1 cellular context compared by ENCODE assay signal in the genomic region with DNA sequence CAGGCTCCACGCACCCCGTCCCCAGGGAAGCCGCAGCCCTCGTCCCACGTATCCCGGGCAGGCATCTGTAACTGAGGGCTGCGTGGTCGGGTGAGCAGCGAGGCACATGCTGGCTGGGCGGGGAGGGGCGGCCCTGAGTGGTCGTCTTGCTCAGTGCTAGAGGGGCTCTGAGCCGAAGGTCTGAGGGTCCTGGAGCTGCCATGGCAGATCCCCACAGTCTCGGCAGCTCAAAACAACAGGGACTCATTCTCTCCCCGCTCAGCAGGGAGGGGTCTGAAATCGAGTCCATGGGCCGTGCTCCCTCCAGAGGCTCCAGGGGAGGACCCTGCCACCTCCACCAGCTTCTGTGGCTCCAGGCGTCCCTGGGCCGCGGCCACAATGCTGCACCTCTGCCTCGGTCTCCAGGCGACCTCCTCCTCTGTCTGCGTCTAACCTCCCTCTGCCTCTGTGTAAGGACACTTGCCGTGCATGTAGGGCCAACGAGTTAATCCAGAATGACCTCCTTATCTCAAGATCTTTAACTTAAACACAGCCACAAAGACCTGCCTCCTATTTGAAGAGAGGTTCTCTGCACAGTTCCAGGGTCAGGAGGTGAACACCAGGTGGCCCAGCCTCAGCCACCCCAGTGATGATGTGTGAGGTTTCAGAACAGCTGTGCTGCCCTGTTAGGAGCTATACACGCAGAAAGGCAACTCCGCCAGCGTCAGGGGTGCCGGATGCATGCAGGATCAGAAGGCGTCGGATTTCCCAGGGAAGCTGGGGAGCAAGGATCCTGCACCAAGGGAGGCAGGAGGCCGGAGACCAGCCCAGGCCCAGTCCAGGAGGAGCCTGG. TPM values are rescaled to one million over a fixed set of nuclear protein-coding genes. Genes with fewer than 3 reads are reported as not detected.
"Had no signal": no experiment of that assay in that cellular context is flagged by ENCODE, and none has a peak within 500 bp of the region (broad histone marks: within the 10 kb centered on the region; RNA-seq: fewer than 3 reads in every experiment).

No MANE protein-coding gene starts in this region.

RNA-seq across cellular contexts. Expression of a gene that starts 46.6 kb away (rescaled TPM):
- polyA plus RNA-seq: immature natural killer cell had no signal
